8 cellular contexts compared by ENCODE assay signal in the genomic region with DNA sequence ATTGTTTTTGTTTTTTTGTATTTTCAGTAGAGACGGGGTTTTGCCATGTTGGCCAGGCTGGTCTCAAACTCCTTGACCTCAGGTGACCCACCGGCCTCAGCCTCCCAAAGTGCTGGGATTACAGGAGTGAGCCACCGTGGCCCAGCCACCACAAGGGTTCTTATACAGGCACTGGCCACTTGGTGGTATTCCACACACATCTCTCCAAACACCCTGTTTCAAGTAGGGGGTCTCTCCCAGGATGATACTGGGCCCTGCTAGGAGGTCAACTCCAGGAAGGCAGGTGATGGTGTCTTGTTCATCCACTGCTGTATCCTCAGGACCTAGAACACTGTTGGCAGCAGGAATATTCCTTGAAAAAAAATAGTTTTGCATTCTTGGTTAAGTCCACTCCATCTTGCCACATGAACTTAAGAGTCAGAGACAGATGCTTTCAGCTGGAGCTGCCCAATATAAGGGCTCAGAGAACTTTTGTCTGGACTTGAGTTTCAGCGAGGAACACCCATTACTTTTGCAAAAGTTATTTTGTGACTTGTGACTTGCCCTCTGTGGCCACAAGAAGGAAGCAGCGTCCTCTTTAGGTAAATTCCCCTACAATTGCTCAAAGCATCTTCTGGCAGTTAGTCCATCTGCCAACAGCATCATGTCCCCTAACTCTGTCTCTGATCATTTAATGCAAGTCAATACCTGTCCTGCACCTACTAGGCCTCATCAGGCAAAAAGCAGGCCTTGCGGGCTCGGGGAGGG. TPM values are rescaled to one million over a fixed set of nuclear protein-coding genes. Genes with fewer than 3 reads are reported as not detected.
DNase-seq lines count a peak whose midpoint lies in the region; ATAC-seq and TF ChIP-seq lines count a peak whose summit lies in the region.
"Had no signal": no experiment of that assay in that cellular context is flagged by ENCODE, and none has a peak within 500 bp of the region (broad histone marks: within the 10 kb centered on the region; RNA-seq: fewer than 3 reads in every experiment).

No MANE protein-coding gene starts in this region.

- H3K9me3 ChIP-seq in endodermal cell (ENCODE audit: control insufficient read depth, low read length) (no peaks in the 10 kb centered on the region), smooth muscle cell (replicated peaks; ENCODE audit: low read depth) (no peaks in the 10 kb centered on the region), BE2C (no peaks in the 10 kb centered on the region)

- H3F3A ChIP-seq in smooth muscle cell (ENCODE audit: low read depth) = peaks cover 17% of the 10 kb centered on the region

- H3K36me3 ChIP-seq in endodermal cell (ENCODE audit: control insufficient read depth, insufficient read depth, low read length) (no peaks in the 10 kb centered on the region), smooth muscle cell (ENCODE audit: low read depth) (no peaks in the 10 kb centered on the region), BE2C (no peaks in the 10 kb centered on the region)

- no peaks in the 10 kb centered on the region for H3K79me2 ChIP-seq in smooth muscle cell (ENCODE audit: low read depth)

- peak; percentile 30 for DNase-seq in NB4 (ENCODE audit: low read depth)
- DNase-seq in endodermal cell = no peak
- no peak for DNase-seq in smooth muscle cell (lab: John Stamatoyannopoulos, UW; ENCODE audit: unreplicated experiment)
- DNase-seq in HPDE6-E6E7 (ENCODE audit: extremely low spot score) = no peak
- no peak for DNase-seq in BE2C
- DNase-seq: NCI-H1694 treated with DMSO at 0.1 percent for 48 hours had no signal

- H3K9ac ChIP-seq in endodermal cell (ENCODE audit: extremely low read depth, low read length, poor library complexity, severe bottlenecking) (no peak overlapping the region), smooth muscle cell (ENCODE audit: low read depth) (peak overlapping the region; percentile 77)

- no peaks in the 10 kb centered on the region for H3K9me3 Mint-ChIP-seq in endodermal cell

- 87 to 95% methylated on average over 4 to 7 of the region's 7 CpGs for WGBS in endodermal cell (ENCODE audit: insufficient coverage in 1 of 2, insufficient read length in 1 of 2), 2 experiments
- 73% methylated on average over 7 of the region's 7 CpGs for WGBS in smooth muscle cell (ENCODE audit: low lambda C conversion rate)

- no peaks in the 10 kb centered on the region for H3K4me1 ChIP-seq in endodermal cell (ENCODE audit: control insufficient read depth, insufficient read depth, low read length)
- H3K4me1 ChIP-seq in smooth muscle cell (ENCODE audit: low read depth) = peaks cover 7% of the 10 kb centered on the region
- H3K4me1 ChIP-seq in BE2C = no peaks in the 10 kb centered on the region

- H2AFZ ChIP-seq in smooth muscle cell (ENCODE audit: low read depth) = peak overlapping the region; percentile 36

- H3K4me3 ChIP-seq in NB4 (ENCODE audit: low read depth, low read length) (no peak overlapping the region), endodermal cell (ENCODE audit: low read length) (no peak overlapping the region), smooth muscle cell (no peak overlapping the region), BE2C (ENCODE audit: low read depth, low read length) (no peak overlapping the region)

- TF ChIP-seq CTCF in GM12873 (IDR thresholded peaks at IDR 0.05; ENCODE audit: insufficient read depth, low read depth, low read length, missing control alignments) (peak; percentile 38), NB4 (IDR thresholded peaks at IDR 0.05; ENCODE audit: low read depth, low read length) (no peak), endodermal cell (conservative IDR thresholded peaks at IDR 0.05) (peak; percentile 34), smooth muscle cell (IDR thresholded peaks at IDR 0.05; ENCODE audit: borderline replicate concordance, insufficient read depth, poor library complexity, severe bottlenecking) (no peak), BE2C (IDR thresholded peaks at IDR 0.05; ENCODE audit: low read depth, low read length) (no peak)

- H3K27ac ChIP-seq in endodermal cell (ENCODE audit: low read depth, low read length) = no peak overlapping the region
- H3K27ac ChIP-seq in smooth muscle cell (ENCODE audit: low read depth) = peak overlapping the region; percentile 95

- no peak for ATAC-seq in HG03175 (IDR thresholded peaks at IDR 0.05; ENCODE audit: unreplicated experiment)

- H3K27ac Mint-ChIP-seq in endodermal cell = no peak overlapping the region

- H3K36me3 Mint-ChIP-seq in endodermal cell (ENCODE audit: low read depth) = no peaks in the 10 kb centered on the region

- H3K4me1 Mint-ChIP-seq in endodermal cell = no peaks in the 10 kb centered on the region

- no peak overlapping the region for H3K4me3 Mint-ChIP-seq in endodermal cell

- H3K27me3 Mint-ChIP-seq in endodermal cell (ENCODE audit: insufficient read depth) = no peaks in the 10 kb centered on the region

- H3K4me2 ChIP-seq in smooth muscle cell = peak overlapping the region; percentile 65

- H3K27me3 ChIP-seq in endodermal cell (ENCODE audit: control insufficient read depth, insufficient read depth, low read length, poor library complexity, severe bottlenecking) (no peaks in the 10 kb centered on the region), smooth muscle cell (ENCODE audit: low read depth) (no peaks in the 10 kb centered on the region), BE2C (no peaks in the 10 kb centered on the region)

- no peaks in the 10 kb centered on the region for H4K20me1 ChIP-seq in smooth muscle cell (ENCODE audit: low read depth)

- TF ChIP-seq POLR2A in NB4 (IDR thresholded peaks at IDR 0.05; ENCODE audit: extremely low read depth, insufficient read length) = no peak

RNA-seq across cellular contexts. Expression of gene EEF2K, which starts 7.4 kb away (rescaled TPM):
- 10 to 100 TPM in 1 of 2 donors, 1 to 10 TPM in 1; 9.8 to 15.8 TPM for total RNA-seq in endodermal cell
- polyA plus RNA-seq in endodermal cell (2013, experiment 1 of 2) = 6.8 TPM
- polyA plus RNA-seq in endodermal cell (2013, experiment 2 of 2) = 7.8 TPM
- 10.8 and 12.8 TPM in 2 replicates for total RNA-seq in smooth muscle cell
- polyA plus RNA-seq in smooth muscle cell = 8.7 and 10.6 TPM in 2 replicates
- polyA plus RNA-seq in BE2C (2012; ENCODE audit: insufficient read depth, insufficient read length, low read depth) = 8.8 TPM

RNA-seq across cellular contexts. Expression of gene SDR42E2, which starts 36.4 kb away (rescaled TPM):
- not detected for total RNA-seq in endodermal cell
- 0.11 TPM for polyA plus RNA-seq in endodermal cell (2013, experiment 1 of 2)
- polyA plus RNA-seq in endodermal cell (2013, experiment 2 of 2) = not detected
- not detected in 2 replicates for total RNA-seq in smooth muscle cell
- polyA plus RNA-seq in smooth muscle cell = 0.18 and 0.26 TPM in 2 replicates
- not detected for polyA plus RNA-seq in BE2C (2012; ENCODE audit: insufficient read depth, insufficient read length, low read depth)

Comparison
In these comparisons a context has a peak if more than half of its experiments do, and no peak if none do; other contexts are left out.
1. CTCF ChIP-seq: peak in GM12873 (single experiment) and endodermal cell (single experiment); none in NB4 (single experiment), smooth muscle cell (single experiment) and BE2C (single experiment).